ENCODE assay signal across 7 cellular contexts in the genomic region with DNA sequence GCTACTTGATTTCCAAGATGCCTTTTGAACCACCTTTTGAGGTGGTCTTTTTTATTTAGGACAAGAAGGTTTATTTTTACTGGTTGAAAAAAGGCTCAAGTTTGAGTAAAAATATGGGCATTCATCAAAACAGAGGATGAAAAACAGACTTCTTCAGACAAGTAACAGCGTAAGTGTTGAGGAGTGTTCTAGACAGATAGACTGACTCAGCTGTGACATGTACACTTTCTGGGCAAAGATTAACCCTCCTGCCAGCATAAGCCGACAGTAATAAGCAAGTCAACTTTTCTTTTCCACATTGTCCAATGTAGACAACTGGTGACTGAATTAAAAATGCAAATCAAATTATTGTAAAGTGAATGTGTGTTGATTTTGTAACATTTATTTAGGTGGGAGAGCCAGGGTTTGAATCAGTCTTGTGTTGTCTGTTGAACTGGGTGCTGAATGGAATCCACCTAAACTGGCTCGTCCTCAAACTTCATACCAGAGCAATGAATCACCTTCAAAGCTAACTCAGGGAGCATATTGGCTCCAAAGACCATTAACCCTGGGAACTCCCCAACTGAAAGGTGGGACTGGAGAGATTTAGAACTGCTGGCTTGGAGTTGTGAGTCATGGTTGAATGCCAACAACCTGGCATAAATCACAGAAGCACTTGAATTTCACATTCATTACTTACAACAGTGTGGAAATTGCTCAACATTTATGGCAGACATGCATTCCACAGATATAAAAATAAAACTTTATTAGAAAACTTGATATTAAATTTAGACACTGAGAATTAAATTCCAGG.
DNase-seq lines count a peak whose midpoint lies in the region; ATAC-seq and TF ChIP-seq lines count a peak whose summit lies in the region.

No MANE protein-coding gene starts in this region.

- intact Hi-C loops in left ventricle myocardium inferior (cut with micrococcal nuclease): no loop called here

- H3K27ac ChIP-seq in left ventricle myocardium inferior (replicated peaks): peak overlapping the region; percentile 36

- H3K4me1 ChIP-seq in left ventricle myocardium inferior: peaks cover 36% of the 10 kb centered on the region

- TF ChIP-seq CTCF in HFF-Myc (IDR thresholded peaks at IDR 0.05; ENCODE audit: low read depth, low read length, missing control alignments) (no peak), left ventricle myocardium inferior (IDR thresholded peaks at IDR 0.05; ENCODE audit: borderline replicate concordance) (no peak)

- no peak overlapping the region for H3K4me3 Mint-ChIP-seq in stimulated activated effector memory CD8-positive, alpha-beta T cell treated with anti-CD3 and anti-CD28 coated beads, Interleukin-12 subunit alpha, Interleukin-12 subunit beta, amount 100 ng/mL, for 72 hours

- no peaks in the 10 kb centered on the region for H3K27me3 ChIP-seq in left ventricle myocardium inferior (ENCODE audit: low read depth)

- H3K36me3 ChIP-seq in left ventricle myocardium inferior: no peaks in the 10 kb centered on the region

- peak; percentile 91 for DNase-seq in HFF-Myc (ENCODE audit: extremely low read depth, low read depth)
- no peak for DNase-seq in left ventricle myocardium inferior
- no peak for DNase-seq in stimulated activated effector memory CD8-positive, alpha-beta T cell treated with anti-CD3 and anti-CD28 coated beads, Interleukin-12 subunit alpha, Interleukin-12 subunit beta, amount 100 ng/mL, for 72 hours (ENCODE audit: low spot score in 2 of 2)
- DNase-seq in superior temporal gyrus (ENCODE audit: extremely low spot score): no peak
- no peak for DNase-seq in GM19240 (ENCODE audit: insufficient read length, low spot score)

- H3K9me3 ChIP-seq in left ventricle myocardium inferior (replicated peaks): no peaks in the 10 kb centered on the region

- no peak overlapping the region for H3K27ac Mint-ChIP-seq in stimulated activated effector memory CD8-positive, alpha-beta T cell treated with anti-CD3 and anti-CD28 coated beads, Interleukin-12 subunit alpha, Interleukin-12 subunit beta, amount 100 ng/mL, for 72 hours

- peak; percentile 84 for ATAC-seq in SK-N-SH treated with all-trans-retinoic acid at 6 μM for 48 hours
- ATAC-seq in stimulated activated effector memory CD8-positive, alpha-beta T cell treated with anti-CD3 and anti-CD28 coated beads, Interleukin-12 subunit alpha, Interleukin-12 subunit beta, amount 100 ng/mL, for 72 hours: peak; percentile 34
- ATAC-seq in activated CD4-positive, CD25-positive, alpha-beta regulatory T cell treated with anti-CD3 and anti-CD28 coated beads, Interleukin-2, amount 50 U/mL, for 24 hours: no peak

- H3K36me3 Mint-ChIP-seq in stimulated activated effector memory CD8-positive, alpha-beta T cell treated with anti-CD3 and anti-CD28 coated beads, Interleukin-12 subunit alpha, Interleukin-12 subunit beta, amount 100 ng/mL, for 72 hours: peaks cover 6% of the 10 kb centered on the region

- H3K4me1 Mint-ChIP-seq in stimulated activated effector memory CD8-positive, alpha-beta T cell treated with anti-CD3 and anti-CD28 coated beads, Interleukin-12 subunit alpha, Interleukin-12 subunit beta, amount 100 ng/mL, for 72 hours: peaks cover 13% of the 10 kb centered on the region

- H3K4me3 ChIP-seq in HFF-Myc (replicated peaks; ENCODE audit: low read depth, low read length) (no peak overlapping the region), left ventricle myocardium inferior (no peak overlapping the region)

- peaks cover 4% of the 10 kb centered on the region for H3K9me3 Mint-ChIP-seq in stimulated activated effector memory CD8-positive, alpha-beta T cell treated with anti-CD3 and anti-CD28 coated beads, Interleukin-12 subunit alpha, Interleukin-12 subunit beta, amount 100 ng/mL, for 72 hours

TF ChIP-seq in SK-N-SH treated with all-trans-retinoic acid at 6 μM for 48 hours, 23 proteins besides CTCF, POLR2A, EP300 and RAD21 (continues in another document):
- no peak for TF ChIP-seq RARB (CRISPR knock-in tag; IDR thresholded peaks at IDR 0.05)
- TF ChIP-seq PPARA (CRISPR knock-in tag; IDR thresholded peaks at IDR 0.05; ENCODE audit: borderline replicate concordance): no peak
- no peak for TF ChIP-seq ZNF565 (CRISPR knock-in tag; conservative IDR thresholded peaks at IDR 0.05; ENCODE audit: low read depth)
- peak; percentile 95 for TF ChIP-seq ISL1 (CRISPR knock-in tag; IDR thresholded peaks at IDR 0.05)
- no peak for TF ChIP-seq ZNF70 (CRISPR knock-in tag; IDR thresholded peaks at IDR 0.05)
- no peak for TF ChIP-seq ZFP30 (CRISPR knock-in tag; IDR thresholded peaks at IDR 0.05)
- 0 out of 2 replicates have a peak, but pooled peaks have one; percentile 14 for TF ChIP-seq TCF4 (CRISPR knock-in tag; IDR thresholded peaks at IDR 0.05; ENCODE audit: borderline replicate concordance)
- no peak for TF ChIP-seq TSHZ2 (CRISPR knock-in tag; IDR thresholded peaks at IDR 0.05)
- TF ChIP-seq OSR1 (CRISPR knock-in tag; IDR thresholded peaks at IDR 0.05): no peak
- TF ChIP-seq ZC3H10 (CRISPR knock-in tag; IDR thresholded peaks at IDR 0.05): peak; percentile 53; the same call in 1 of the 2 replicates
- TF ChIP-seq TOX (CRISPR knock-in tag; IDR thresholded peaks at IDR 0.05; ENCODE audit: borderline replicate concordance): peak; percentile 71; the same call in 1 of the 2 replicates
- no peak for TF ChIP-seq CSRNP3 (CRISPR knock-in tag; IDR thresholded peaks at IDR 0.05)
- TF ChIP-seq PATZ1 (CRISPR knock-in tag; IDR thresholded peaks at IDR 0.05; ENCODE audit: borderline replicate concordance): peak; percentile 49; the same call in 1 of the 2 replicates
- no peak; the same call in 1 of the 2 replicates for TF ChIP-seq CREB5 (CRISPR knock-in tag; IDR thresholded peaks at IDR 0.05; ENCODE audit: low read depth)
- no peak for TF ChIP-seq BACH2 (CRISPR knock-in tag; IDR thresholded peaks at IDR 0.05; ENCODE audit: borderline replicate concordance)
- TF ChIP-seq ZFP3 (CRISPR knock-in tag; IDR thresholded peaks at IDR 0.05): no peak
- no peak for TF ChIP-seq GLIS3 (CRISPR knock-in tag; IDR thresholded peaks at IDR 0.05)

Comparison
In these comparisons a context has a peak if more than half of its experiments do, and no peak if none do; other contexts are left out.
1. ATAC-seq: peak in SK-N-SH treated with all-trans-retinoic acid at 6 μM for 48 hours (single experiment) and stimulated activated effector memory CD8-positive, alpha-beta T cell treated with anti-CD3 and anti-CD28 coated beads, Interleukin-12 subunit alpha, Interleukin-12 subunit beta, amount 100 ng/mL, for 72 hours (single experiment); none in activated CD4-positive, CD25-positive, alpha-beta regulatory T cell treated with anti-CD3 and anti-CD28 coated beads, Interleukin-2, amount 50 U/mL, for 24 hours (0 of 2).